16 cellular contexts compared by ENCODE assay signal in the genomic region with DNA sequence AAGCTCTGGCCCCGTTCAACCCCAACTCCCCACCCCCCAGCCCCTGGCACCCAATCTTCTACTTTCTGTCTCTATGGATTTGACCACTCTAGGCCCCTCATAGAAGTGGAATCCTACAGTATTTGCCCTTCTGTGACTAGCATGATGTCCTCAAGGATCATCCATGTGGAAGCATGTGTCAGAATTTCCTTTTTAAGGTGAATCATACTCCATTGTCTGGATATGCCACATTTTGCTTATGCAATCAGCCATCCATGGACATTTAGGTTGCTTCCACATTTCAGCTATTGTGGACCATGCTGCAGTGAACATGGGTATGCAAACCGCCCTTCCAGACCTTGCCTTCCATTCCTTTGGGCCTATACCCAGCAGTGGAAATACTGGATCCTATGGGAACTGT. TPM values are rescaled to one million over a fixed set of nuclear protein-coding genes. Genes with fewer than 3 reads are reported as not detected.
DNase-seq lines count a peak whose midpoint lies in the region; ATAC-seq and TF ChIP-seq lines count a peak whose summit lies in the region.
"Had no signal": no experiment of that assay in that cellular context is flagged by ENCODE, and none has a peak within 500 bp of the region (broad histone marks: within the 10 kb centered on the region; RNA-seq: fewer than 3 reads in every experiment).

No MANE protein-coding gene starts in this region.

- H3K4me3 ChIP-seq in CD4-positive, alpha-beta memory T cell (ENCODE audit: low read length in 2 of 2): no peak overlapping the region
- H3K4me3 ChIP-seq in OCI-LY7 (ENCODE audit: low read depth, low read length, poor library complexity, severe bottlenecking): no peak overlapping the region
- H3K4me3 ChIP-seq in heart left ventricle: no peak overlapping the region
- H3K4me3 ChIP-seq: cardiac muscle cell, MG63, stomach, tibial nerve had no signal

- H3K9me3 ChIP-seq in CD4-positive, alpha-beta memory T cell (ENCODE audit: control insufficient read depth in 1 of 2, low read length in 2 of 2): no peaks in the 10 kb centered on the region
- H3K9me3 ChIP-seq in OCI-LY7 (ENCODE audit: low read length) (no peaks in the 10 kb centered on the region), heart left ventricle (no peaks in the 10 kb centered on the region)
- H3K9me3 ChIP-seq: MG63, stomach, tibial nerve had no signal

- H3K4me1 ChIP-seq in CD4-positive, alpha-beta memory T cell (ENCODE audit: insufficient read depth, low read length): peaks cover 22% of the 10 kb centered on the region
- peaks cover 18% of the 10 kb centered on the region for H3K4me1 ChIP-seq in OCI-LY7 (ENCODE audit: insufficient read depth, low read length, poor library complexity, severe bottlenecking)
- H3K4me1 ChIP-seq in heart left ventricle: no peaks in the 10 kb centered on the region
- H3K4me1 ChIP-seq: tibial nerve had no signal

- POLR2A ChIA-PET in activated CD4-positive, alpha-beta T cell treated with anti-CD3 and anti-CD28 coated beads for 36 hours (lab: Charles Lee): interaction anchor here (0.5 kb wide), 1 partner anchor 86 kb away, joined by 3 read pairs; no protein-coding TSS in a partner anchor
- POLR2A ChIA-PET in CD4-positive, alpha-beta memory T cell (lab: Charles Lee; ENCODE audit: partially characterized antibody): interaction anchor here (1.1 to 2.0 kb wide), 4 partner anchors 9 to 17 kb away, joined by 3 to 11 read pairs (median 4); a partner anchor contains a TSS
- POLR2A ChIA-PET in OCI-LY7 (lab: Charles Lee): no interaction called here

- peaks cover 19% of the 10 kb centered on the region for H3K4me1 Mint-ChIP-seq in activated CD4-positive, alpha-beta T cell treated with anti-CD3 and anti-CD28 coated beads for 36 hours
- H3K4me1 Mint-ChIP-seq in CD4-positive, alpha-beta memory T cell: peaks cover 8 to 37% (median 19%) of the 10 kb centered on the region in 4 donors

- TF ChIP-seq POLR2A in heart left ventricle (IDR thresholded peaks at IDR 0.05): no peak

- no peaks in the 10 kb centered on the region for H3K79me2 ChIP-seq in OCI-LY7 (ENCODE audit: insufficient read depth, low read depth, low read length)

- DNase-seq in activated CD4-positive, alpha-beta T cell treated with anti-CD3 and anti-CD28 coated beads for 36 hours: no peak
- no peak for DNase-seq in activated CD4-positive, alpha-beta T cell treated with anti-CD3 and anti-CD28 coated beads, Interleukin-2, amount 50 U/mL, for 4 hours
- DNase-seq in CD4-positive, alpha-beta memory T cell: no peak
- DNase-seq in OCI-LY7 (ENCODE audit: low spot score) (no peak), kidney tubule cell (ENCODE audit: low spot score) (peak; percentile 7), 8988T (no peak), heart left ventricle (no peak)
- DNase-seq: Calu3, MG63, NCI-H1436, NCI-H2107, NCI-H510A had no signal

- peaks cover under 1% of the 10 kb centered on the region for H3K36me3 ChIP-seq in CD4-positive, alpha-beta memory T cell (ENCODE audit: insufficient read depth, low read length)
- H3K36me3 ChIP-seq in OCI-LY7 (ENCODE audit: insufficient read depth, low read length) (peaks cover 13% of the 10 kb centered on the region; the same call in 1 of the 2 replicates), heart left ventricle (peaks cover 0 to 17% (median 13%) of the 10 kb centered on the region in 9 donors)
- H3K36me3 ChIP-seq: cardiac muscle cell had no signal

- no TSS peak for BruUV-seq in OCI-LY7 (replicated peaks; lab: Mats Ljungman, UMichigan)

- no peaks in the 10 kb centered on the region for H3K27me3 Mint-ChIP-seq in activated CD4-positive, alpha-beta T cell treated with anti-CD3 and anti-CD28 coated beads for 36 hours
- no peaks in the 10 kb centered on the region for H3K27me3 Mint-ChIP-seq in CD4-positive, alpha-beta memory T cell

- peaks cover 11% of the 10 kb centered on the region for H3K36me3 Mint-ChIP-seq in activated CD4-positive, alpha-beta T cell treated with anti-CD3 and anti-CD28 coated beads for 36 hours (ENCODE audit: low read depth)
- peaks cover 9 to 14% of the 10 kb centered on the region in 2 donors for H3K36me3 Mint-ChIP-seq in CD4-positive, alpha-beta memory T cell

- CTCF ChIA-PET in activated CD4-positive, alpha-beta T cell treated with anti-CD3 and anti-CD28 coated beads for 36 hours (lab: Charles Lee): interaction anchor here (1.0 kb wide), 1 partner anchor 29 kb away, joined by 3 read pairs; no protein-coding TSS in a partner anchor
- CTCF ChIA-PET in CD4-positive, alpha-beta memory T cell (lab: Charles Lee; ENCODE audit: partially characterized antibody): interaction anchor here (1.0 kb wide), 1 partner anchor 27 kb away, joined by 3 read pairs; no protein-coding TSS in a partner anchor
- CTCF ChIA-PET in OCI-LY7 (lab: Charles Lee; ENCODE audit: unreplicated experiment): no interaction called here

- H3K9me2 ChIP-seq in OCI-LY7 (ENCODE audit: insufficient read depth, low read length): no peaks in the 10 kb centered on the region

- H2AFZ ChIP-seq in OCI-LY7 (ENCODE audit: low read length): no peak overlapping the region

- H4K20me1 ChIP-seq in OCI-LY7 (ENCODE audit: insufficient read depth, low read length): no peaks in the 10 kb centered on the region

- no peak overlapping the region for H3K27ac ChIP-seq in CD4-positive, alpha-beta memory T cell (ENCODE audit: low read depth, low read length)
- H3K27ac ChIP-seq in OCI-LY7 (ENCODE audit: low read depth, low read length, poor library complexity, severe bottlenecking) (no peak overlapping the region), heart left ventricle (no peak overlapping the region)
- H3K27ac ChIP-seq: cardiac muscle cell, stomach, tibial nerve had no signal

- H3K9me3 Mint-ChIP-seq in activated CD4-positive, alpha-beta T cell treated with anti-CD3 and anti-CD28 coated beads for 36 hours (ENCODE audit: low read depth): no peaks in the 10 kb centered on the region
- H3K9me3 Mint-ChIP-seq in CD4-positive, alpha-beta memory T cell: peaks cover 0 to 4% (median 0%) of the 10 kb centered on the region in 8 donors

- H3K27ac Mint-ChIP-seq in activated CD4-positive, alpha-beta T cell treated with anti-CD3 and anti-CD28 coated beads for 36 hours: peak overlapping the region; percentile 19
- peak overlapping the region in 6 of 7 donors; percentile 44 to 87 (median 54) for H3K27ac Mint-ChIP-seq in CD4-positive, alpha-beta memory T cell

- intact Hi-C loops in activated CD4-positive, alpha-beta T cell treated with anti-CD3 and anti-CD28 coated beads for 36 hours (cut with DNase I, micrococcal nuclease): loop anchor here (1.0 to 2.0 kb wide), 2 partner anchors 13 to 16 kb away; a partner anchor contains a TSS
- intact Hi-C loops in CD4-positive, alpha-beta memory T cell (cut with micrococcal nuclease): loop anchor here (2.0 kb wide), 1 partner anchor 15 kb away; a partner anchor contains a TSS
- intact Hi-C loops in OCI-LY7 (cut with micrococcal nuclease; ENCODE audit: unreplicated experiment): no loop called here
- intact Hi-C loops in heart left ventricle (cut with DNase I): no loop called here

- no peak for ATAC-seq in activated CD4-positive, alpha-beta T cell treated with anti-CD3 and anti-CD28 coated beads for 36 hours
- no peak for ATAC-seq in HG03520 (IDR thresholded peaks at IDR 0.05; ENCODE audit: unreplicated experiment)
- no peak for ATAC-seq in heart left ventricle

- no peaks in the 10 kb centered on the region for H3K27me3 ChIP-seq in CD4-positive, alpha-beta memory T cell (ENCODE audit: insufficient read depth, low read length)
- peaks cover 0 to 12% (median 0%) of the 10 kb centered on the region in 9 donors for H3K27me3 ChIP-seq in heart left ventricle
- H3K27me3 ChIP-seq: cardiac muscle cell, MG63 had no signal

- 64 to 82% (median 80%) methylated on average over 2 of the region's 2 CpGs for WGBS in heart left ventricle, 4 donors

- no peak for TF ChIP-seq CTCF in OCI-LY7 (conservative IDR thresholded peaks at IDR 0.05; ENCODE audit: low read length)
- TF ChIP-seq CTCF in heart left ventricle (IDR thresholded peaks at IDR 0.05): no peak

- peak overlapping the region; percentile 67 for H3K4me2 ChIP-seq in OCI-LY7 (ENCODE audit: low read length)

- no peak overlapping the region for H3K4me3 Mint-ChIP-seq in activated CD4-positive, alpha-beta T cell treated with anti-CD3 and anti-CD28 coated beads for 36 hours
- H3K4me3 Mint-ChIP-seq in CD4-positive, alpha-beta memory T cell: peak overlapping the region in 7 of 8 donors; percentile 4 to 78 (median 72)

RNA-seq across cellular contexts. Expression of a gene that starts 15.5 kb away (rescaled TPM):
- 10 to 100 TPM; 13.9 to 14.7 TPM for total RNA-seq in activated CD4-positive, alpha-beta T cell treated with anti-CD3 and anti-CD28 coated beads for 36 hours
- 10 to 100 TPM; 26.1 to 26.3 TPM for total RNA-seq in CD4-positive, alpha-beta memory T cell
- polyA plus RNA-seq in CD4-positive, alpha-beta memory T cell: 10 to 100 TPM; 51.2 to 53.6 TPM
- 20.6 and 29.7 TPM in 2 replicates for total RNA-seq in OCI-LY7 (2014; rRNA removed; shearing (Covaris generic))
- total RNA-seq in OCI-LY7 (2022): 12.0 and 13.9 TPM in 2 replicates
- total RNA-seq in heart left ventricle: 10 to 100 TPM; 16.2 to 87.3 (median 36.9) TPM
- polyA plus RNA-seq in heart left ventricle: 100 to 1,000 TPM in 1 of 2 donors, 10 to 100 TPM in 1; 85.0 to 126 TPM

Comparison
In these comparisons a context has a peak if more than half of its experiments do, and no peak if none do; other contexts are left out.
1. intact Hi-C loops: an anchor here in activated CD4-positive, alpha-beta T cell treated with anti-CD3 and anti-CD28 coated beads for 36 hours (1.0 to 2.0 kb wide) and CD4-positive, alpha-beta memory T cell (2.0 kb wide); none called in OCI-LY7 and heart left ventricle.